ENCODE assay signal across 1 cellular context in the genomic region with DNA sequence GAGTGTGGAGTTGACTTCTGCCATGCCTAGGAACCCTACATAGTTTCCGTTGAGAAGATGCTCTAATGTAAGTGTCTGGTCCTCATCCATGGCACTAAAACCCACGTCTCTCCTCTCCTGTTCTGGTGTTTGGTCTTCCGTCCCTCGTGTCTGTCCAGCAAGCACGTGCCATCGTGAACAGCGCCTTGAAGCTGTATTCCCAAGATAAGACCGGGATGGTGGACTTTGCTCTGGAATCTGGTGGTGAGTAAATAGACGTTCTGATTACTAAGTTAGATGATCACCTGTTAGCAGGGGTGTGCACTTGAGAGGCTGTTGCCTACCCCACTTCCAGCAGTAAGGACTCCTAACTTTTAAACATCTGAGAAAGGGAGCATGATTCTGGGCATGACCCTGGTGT.
A peak's percentile ranks its signal among the peaks of the same experiment; 100 is the strongest.
TF ChIP-seq lines count a peak whose summit lies in the region.

No MANE protein-coding gene starts in this region.

TF ChIP-seq in HepG2, 621 proteins besides CTCF, POLR2A, EP300 and RAD21 (continued from another document and continues in another):
- TF ChIP-seq, protein P1, sequence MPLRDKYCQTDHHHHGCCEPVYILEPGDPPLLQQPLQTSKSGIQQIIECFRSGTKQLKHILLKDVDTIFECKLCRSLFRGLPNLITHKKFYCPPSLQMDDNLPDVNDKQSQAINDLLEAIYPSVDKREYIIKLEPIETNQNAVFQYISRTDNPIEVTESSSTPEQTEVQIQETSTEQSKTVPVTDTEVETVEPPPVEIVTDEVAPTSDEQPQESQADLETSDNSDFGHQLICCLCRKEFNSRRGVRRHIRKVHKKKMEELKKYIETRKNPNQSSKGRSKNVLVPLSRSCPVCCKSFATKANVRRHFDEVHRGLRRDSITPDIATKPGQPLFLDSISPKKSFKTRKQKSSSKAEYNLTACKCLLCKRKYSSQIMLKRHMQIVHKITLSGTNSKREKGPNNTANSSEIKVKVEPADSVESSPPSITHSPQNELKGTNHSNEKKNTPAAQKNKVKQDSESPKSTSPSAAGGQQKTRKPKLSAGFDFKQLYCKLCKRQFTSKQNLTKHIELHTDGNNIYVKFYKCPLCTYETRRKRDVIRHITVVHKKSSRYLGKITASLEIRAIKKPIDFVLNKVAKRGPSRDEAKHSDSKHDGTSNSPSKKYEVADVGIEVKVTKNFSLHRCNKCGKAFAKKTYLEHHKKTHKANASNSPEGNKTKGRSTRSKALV (CRISPR knock-in tag; IDR thresholded peaks at IDR 0.05) = no peak
- no peak for TF ChIP-seq HOXA9 (CRISPR knock-in tag; IDR thresholded peaks at IDR 0.05; ENCODE audit: borderline replicate concordance)
- TF ChIP-seq HDAC1 (CRISPR knock-in tag; IDR thresholded peaks at IDR 0.05) = peak; percentile 42; the same call in 1 of the 2 replicates
- TF ChIP-seq RBM22 (optimal IDR thresholded peaks at IDR 0.05; ENCODE audit: low read length) = no peak
- no peak for TF ChIP-seq PITX1 (CRISPR knock-in tag; IDR thresholded peaks at IDR 0.05)
- no peak for TF ChIP-seq MZF1 (CRISPR knock-in tag; IDR thresholded peaks at IDR 0.05; ENCODE audit: borderline replicate concordance)
- TF ChIP-seq, protein P2, sequence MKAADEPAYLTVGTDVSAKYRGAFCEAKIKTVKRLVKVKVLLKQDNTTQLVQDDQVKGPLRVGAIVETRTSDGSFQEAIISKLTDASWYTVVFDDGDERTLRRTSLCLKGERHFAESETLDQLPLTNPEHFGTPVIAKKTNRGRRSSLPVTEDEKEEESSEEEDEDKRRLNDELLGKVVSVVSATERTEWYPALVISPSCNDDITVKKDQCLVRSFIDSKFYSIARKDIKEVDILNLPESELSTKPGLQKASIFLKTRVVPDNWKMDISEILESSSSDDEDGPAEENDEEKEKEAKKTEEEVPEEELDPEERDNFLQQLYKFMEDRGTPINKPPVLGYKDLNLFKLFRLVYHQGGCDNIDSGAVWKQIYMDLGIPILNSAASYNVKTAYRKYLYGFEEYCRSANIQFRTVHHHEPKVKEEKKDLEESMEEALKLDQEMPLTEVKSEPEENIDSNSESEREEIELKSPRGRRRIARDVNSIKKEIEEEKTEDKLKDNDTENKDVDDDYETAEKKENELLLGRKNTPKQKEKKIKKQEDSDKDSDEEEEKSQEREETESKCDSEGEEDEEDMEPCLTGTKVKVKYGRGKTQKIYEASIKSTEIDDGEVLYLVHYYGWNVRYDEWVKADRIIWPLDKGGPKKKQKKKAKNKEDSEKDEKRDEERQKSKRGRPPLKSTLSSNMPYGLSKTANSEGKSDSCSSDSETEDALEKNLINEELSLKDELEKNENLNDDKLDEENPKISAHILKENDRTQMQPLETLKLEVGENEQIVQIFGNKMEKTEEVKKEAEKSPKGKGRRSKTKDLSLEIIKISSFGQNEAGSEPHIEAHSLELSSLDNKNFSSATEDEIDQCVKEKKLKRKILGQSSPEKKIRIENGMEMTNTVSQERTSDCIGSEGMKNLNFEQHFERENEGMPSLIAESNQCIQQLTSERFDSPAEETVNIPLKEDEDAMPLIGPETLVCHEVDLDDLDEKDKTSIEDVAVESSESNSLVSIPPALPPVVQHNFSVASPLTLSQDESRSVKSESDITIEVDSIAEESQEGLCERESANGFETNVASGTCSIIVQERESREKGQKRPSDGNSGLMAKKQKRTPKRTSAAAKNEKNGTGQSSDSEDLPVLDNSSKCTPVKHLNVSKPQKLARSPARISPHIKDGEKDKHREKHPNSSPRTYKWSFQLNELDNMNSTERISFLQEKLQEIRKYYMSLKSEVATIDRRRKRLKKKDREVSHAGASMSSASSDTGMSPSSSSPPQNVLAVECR (CRISPR knock-in tag; IDR thresholded peaks at IDR 0.05; ENCODE audit: borderline replicate concordance) = no peak; the same call in 1 of the 2 replicates
- TF ChIP-seq CBFB (CRISPR knock-in tag; IDR thresholded peaks at IDR 0.05) = no peak
- no peak for TF ChIP-seq HOXA7 (CRISPR knock-in tag; IDR thresholded peaks at IDR 0.05)
- no peak for TF ChIP-seq GTF3A (CRISPR knock-in tag; conservative IDR thresholded peaks at IDR 0.05)
- TF ChIP-seq ZNF550 (CRISPR knock-in tag; IDR thresholded peaks at IDR 0.05; ENCODE audit: borderline replicate concordance) = no peak
- no peak for TF ChIP-seq MATR3 (CRISPR knock-in tag; IDR thresholded peaks at IDR 0.05)
- TF ChIP-seq ZNF567 (CRISPR knock-in tag; IDR thresholded peaks at IDR 0.05; ENCODE audit: borderline replicate concordance) = no peak
- peak; percentile 47 for TF ChIP-seq SALL1 (CRISPR knock-in tag; IDR thresholded peaks at IDR 0.05)
- TF ChIP-seq BHLHE40 (IDR thresholded peaks at IDR 0.05; ENCODE audit: low read length) = peak; percentile 68
- 0 out of 2 replicates have a peak, but pooled peaks have one; percentile 68 for TF ChIP-seq ZNF317 (CRISPR knock-in tag; IDR thresholded peaks at IDR 0.05)
- TF ChIP-seq, protein P3, sequence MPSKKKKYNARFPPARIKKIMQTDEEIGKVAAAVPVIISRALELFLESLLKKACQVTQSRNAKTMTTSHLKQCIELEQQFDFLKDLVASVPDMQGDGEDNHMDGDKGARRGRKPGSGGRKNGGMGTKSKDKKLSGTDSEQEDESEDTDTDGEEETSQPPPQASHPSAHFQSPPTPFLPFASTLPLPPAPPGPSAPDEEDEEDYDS (CRISPR knock-in tag; IDR thresholded peaks at IDR 0.05) = no peak
- no peak for TF ChIP-seq RORA (CRISPR knock-in tag; IDR thresholded peaks at IDR 0.05)
- TF ChIP-seq ZNF296 (CRISPR knock-in tag; conservative IDR thresholded peaks at IDR 0.05) = no peak
- no peak for TF ChIP-seq EZH2 (conservative IDR thresholded peaks at IDR 0.05; ENCODE audit: low read depth, low read length)
- TF ChIP-seq MTF2 (CRISPR knock-in tag; IDR thresholded peaks at IDR 0.05; ENCODE audit: borderline replicate concordance) = no peak
- TF ChIP-seq, protein P4, sequence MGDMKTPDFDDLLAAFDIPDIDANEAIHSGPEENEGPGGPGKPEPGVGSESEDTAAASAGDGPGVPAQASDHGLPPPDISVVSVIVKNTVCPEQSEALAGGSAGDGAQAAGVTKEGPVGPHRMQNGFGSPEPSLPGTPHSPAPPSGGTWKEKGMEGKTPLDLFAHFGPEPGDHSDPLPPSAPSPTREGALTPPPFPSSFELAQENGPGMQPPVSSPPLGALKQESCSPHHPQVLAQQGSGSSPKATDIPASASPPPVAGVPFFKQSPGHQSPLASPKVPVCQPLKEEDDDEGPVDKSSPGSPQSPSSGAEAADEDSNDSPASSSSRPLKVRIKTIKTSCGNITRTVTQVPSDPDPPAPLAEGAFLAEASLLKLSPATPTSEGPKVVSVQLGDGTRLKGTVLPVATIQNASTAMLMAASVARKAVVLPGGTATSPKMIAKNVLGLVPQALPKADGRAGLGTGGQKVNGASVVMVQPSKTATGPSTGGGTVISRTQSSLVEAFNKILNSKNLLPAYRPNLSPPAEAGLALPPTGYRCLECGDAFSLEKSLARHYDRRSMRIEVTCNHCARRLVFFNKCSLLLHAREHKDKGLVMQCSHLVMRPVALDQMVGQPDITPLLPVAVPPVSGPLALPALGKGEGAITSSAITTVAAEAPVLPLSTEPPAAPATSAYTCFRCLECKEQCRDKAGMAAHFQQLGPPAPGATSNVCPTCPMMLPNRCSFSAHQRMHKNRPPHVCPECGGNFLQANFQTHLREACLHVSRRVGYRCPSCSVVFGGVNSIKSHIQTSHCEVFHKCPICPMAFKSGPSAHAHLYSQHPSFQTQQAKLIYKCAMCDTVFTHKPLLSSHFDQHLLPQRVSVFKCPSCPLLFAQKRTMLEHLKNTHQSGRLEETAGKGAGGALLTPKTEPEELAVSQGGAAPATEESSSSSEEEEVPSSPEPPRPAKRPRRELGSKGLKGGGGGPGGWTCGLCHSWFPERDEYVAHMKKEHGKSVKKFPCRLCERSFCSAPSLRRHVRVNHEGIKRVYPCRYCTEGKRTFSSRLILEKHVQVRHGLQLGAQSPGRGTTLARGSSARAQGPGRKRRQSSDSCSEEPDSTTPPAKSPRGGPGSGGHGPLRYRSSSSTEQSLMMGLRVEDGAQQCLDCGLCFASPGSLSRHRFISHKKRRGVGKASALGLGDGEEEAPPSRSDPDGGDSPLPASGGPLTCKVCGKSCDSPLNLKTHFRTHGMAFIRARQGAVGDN (CRISPR knock-in tag; IDR thresholded peaks at IDR 0.05) = peak; percentile 55
- TF ChIP-seq ZFP90 (CRISPR knock-in tag; IDR thresholded peaks at IDR 0.05; ENCODE audit: borderline replicate concordance) = no peak
- no peak for TF ChIP-seq ZNF737 (CRISPR knock-in tag; IDR thresholded peaks at IDR 0.05; ENCODE audit: borderline replicate concordance)
- no peak for TF ChIP-seq ZSCAN29 (CRISPR knock-in tag; conservative IDR thresholded peaks at IDR 0.05)
- TF ChIP-seq ZNF761 (CRISPR knock-in tag; conservative IDR thresholded peaks at IDR 0.05) = no peak
- TF ChIP-seq, protein P5, sequence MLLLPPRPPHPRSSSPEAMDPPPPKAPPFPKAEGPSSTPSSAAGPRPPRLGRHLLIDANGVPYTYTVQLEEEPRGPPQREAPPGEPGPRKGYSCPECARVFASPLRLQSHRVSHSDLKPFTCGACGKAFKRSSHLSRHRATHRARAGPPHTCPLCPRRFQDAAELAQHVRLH (CRISPR knock-in tag; IDR thresholded peaks at IDR 0.05; ENCODE audit: borderline replicate concordance, low read depth) = no peak
- TF ChIP-seq ZNF430 (CRISPR knock-in tag; IDR thresholded peaks at IDR 0.05) = no peak
- TF ChIP-seq, protein P6, sequence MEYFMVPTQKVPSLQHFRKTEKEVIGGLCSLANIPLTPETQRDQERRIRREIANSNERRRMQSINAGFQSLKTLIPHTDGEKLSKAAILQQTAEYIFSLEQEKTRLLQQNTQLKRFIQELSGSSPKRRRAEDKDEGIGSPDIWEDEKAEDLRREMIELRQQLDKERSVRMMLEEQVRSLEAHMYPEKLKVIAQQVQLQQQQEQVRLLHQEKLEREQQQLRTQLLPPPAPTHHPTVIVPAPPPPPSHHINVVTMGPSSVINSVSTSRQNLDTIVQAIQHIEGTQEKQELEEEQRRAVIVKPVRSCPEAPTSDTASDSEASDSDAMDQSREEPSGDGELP (IDR thresholded peaks at IDR 0.05; ENCODE audit: borderline replicate concordance, low read depth) = peak; percentile 41; the same call in 1 of the 2 replicates
- TF ChIP-seq ARNTL (CRISPR knock-in tag; IDR thresholded peaks at IDR 0.05) = 0 out of 2 replicates have a peak, but pooled peaks have one; percentile 35
- no peak for TF ChIP-seq ZNF235 (CRISPR knock-in tag; IDR thresholded peaks at IDR 0.05; ENCODE audit: borderline replicate concordance)
- TF ChIP-seq, protein P7, sequence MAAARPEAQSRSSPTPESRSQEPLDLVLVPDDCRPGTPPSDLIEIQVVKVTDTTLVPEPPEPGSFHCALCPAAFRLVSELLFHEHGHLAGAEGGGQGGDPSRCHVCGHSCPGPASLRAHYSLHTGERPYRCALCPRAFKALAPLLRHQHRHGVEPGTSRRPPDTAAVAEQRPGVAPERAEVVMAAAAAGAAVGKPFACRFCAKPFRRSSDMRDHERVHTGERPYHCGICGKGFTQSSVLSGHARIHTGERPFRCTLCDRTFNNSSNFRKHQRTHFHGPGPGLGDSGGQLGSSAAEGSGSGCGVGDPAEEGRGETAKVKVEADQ (CRISPR knock-in tag; IDR thresholded peaks at IDR 0.05; ENCODE audit: borderline replicate concordance) = no peak
- TF ChIP-seq, protein P8, sequence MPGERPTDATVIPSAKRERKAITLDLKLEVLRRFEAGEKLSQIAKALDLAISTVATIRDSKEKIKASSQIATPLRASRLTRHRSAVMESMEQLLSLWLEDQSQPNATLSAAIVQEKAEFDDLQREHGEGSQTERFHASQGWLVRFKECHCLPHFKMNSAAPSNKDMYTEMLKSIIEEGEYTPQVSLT (CRISPR knock-in tag; IDR thresholded peaks at IDR 0.05; ENCODE audit: borderline replicate concordance, low read depth) = no peak
- no peak for TF ChIP-seq ZNF629 (CRISPR knock-in tag; conservative IDR thresholded peaks at IDR 0.05)
- TF ChIP-seq HNF4G (IDR thresholded peaks at IDR 0.05; ENCODE audit: borderline replicate concordance, low read depth, low read length) = peak; percentile 41
- no peak for TF ChIP-seq HNF4G (CRISPR knock-in tag; IDR thresholded peaks at IDR 0.05; ENCODE audit: borderline replicate concordance, low read depth)
- TF ChIP-seq, protein P9, sequence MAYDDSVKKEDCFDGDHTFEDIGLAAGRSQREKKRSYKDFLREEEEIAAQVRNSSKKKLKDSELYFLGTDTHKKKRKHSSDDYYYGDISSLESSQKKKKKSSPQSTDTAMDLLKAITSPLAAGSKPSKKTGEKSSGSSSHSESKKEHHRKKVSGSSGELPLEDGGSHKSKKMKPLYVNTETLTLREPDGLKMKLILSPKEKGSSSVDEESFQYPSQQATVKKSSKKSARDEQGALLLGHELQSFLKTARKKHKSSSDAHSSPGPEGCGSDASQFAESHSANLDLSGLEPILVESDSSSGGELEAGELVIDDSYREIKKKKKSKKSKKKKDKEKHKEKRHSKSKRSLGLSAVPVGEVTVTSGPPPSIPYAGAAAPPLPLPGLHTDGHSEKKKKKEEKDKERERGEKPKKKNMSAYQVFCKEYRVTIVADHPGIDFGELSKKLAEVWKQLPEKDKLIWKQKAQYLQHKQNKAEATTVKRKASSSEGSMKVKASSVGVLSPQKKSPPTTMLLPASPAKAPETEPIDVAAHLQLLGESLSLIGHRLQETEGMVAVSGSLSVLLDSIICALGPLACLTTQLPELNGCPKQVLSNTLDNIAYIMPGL (CRISPR knock-in tag; IDR thresholded peaks at IDR 0.05; ENCODE audit: borderline replicate concordance in 1 of 2, low read depth in 1 of 2) = no peak
- TF ChIP-seq RFX1 (IDR thresholded peaks at IDR 0.05) = no peak
- no peak for TF ChIP-seq ELF4 (CRISPR knock-in tag; IDR thresholded peaks at IDR 0.05; ENCODE audit: borderline replicate concordance)
- no peak for TF ChIP-seq ZBTB8A (CRISPR knock-in tag; IDR thresholded peaks at IDR 0.05; ENCODE audit: borderline replicate concordance, low read depth)
- no peak for TF ChIP-seq ZNF724P (CRISPR knock-in tag; IDR thresholded peaks at IDR 0.05; ENCODE audit: borderline replicate concordance)
- TF ChIP-seq ZFP36L2 (CRISPR knock-in tag; IDR thresholded peaks at IDR 0.05) = no peak
- TF ChIP-seq, protein P10, sequence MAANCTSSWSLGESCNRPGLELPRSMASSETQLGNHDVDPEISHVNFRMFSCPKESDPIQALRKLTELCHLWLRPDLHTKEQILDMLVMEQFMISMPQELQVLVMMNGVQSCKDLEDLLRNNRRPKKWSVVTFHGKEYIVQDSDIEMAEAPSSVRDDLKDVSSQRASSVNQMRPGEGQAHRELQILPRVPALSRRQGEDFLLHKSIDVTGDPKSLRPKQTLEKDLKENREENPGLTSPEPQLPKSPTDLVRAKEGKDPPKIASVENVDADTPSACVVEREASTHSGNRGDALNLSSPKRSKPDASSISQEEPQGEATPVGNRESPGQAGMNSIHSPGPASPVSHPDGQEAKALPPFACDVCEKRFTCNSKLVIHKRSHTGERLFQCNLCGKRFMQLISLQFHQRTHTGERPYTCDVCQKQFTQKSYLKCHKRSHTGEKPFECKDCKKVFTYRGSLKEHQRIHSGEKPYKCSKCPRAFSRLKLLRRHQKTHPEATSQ (CRISPR knock-in tag; IDR thresholded peaks at IDR 0.05; ENCODE audit: borderline replicate concordance) = no peak
- TF ChIP-seq, protein P11, sequence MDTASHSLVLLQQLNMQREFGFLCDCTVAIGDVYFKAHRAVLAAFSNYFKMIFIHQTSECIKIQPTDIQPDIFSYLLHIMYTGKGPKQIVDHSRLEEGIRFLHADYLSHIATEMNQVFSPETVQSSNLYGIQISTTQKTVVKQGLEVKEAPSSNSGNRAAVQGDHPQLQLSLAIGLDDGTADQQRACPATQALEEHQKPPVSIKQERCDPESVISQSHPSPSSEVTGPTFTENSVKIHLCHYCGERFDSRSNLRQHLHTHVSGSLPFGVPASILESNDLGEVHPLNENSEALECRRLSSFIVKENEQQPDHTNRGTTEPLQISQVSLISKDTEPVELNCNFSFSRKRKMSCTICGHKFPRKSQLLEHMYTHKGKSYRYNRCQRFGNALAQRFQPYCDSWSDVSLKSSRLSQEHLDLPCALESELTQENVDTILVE (CRISPR knock-in tag; IDR thresholded peaks at IDR 0.05) = no peak
